11 cellular contexts compared by ENCODE assay signal in the genomic region with DNA sequence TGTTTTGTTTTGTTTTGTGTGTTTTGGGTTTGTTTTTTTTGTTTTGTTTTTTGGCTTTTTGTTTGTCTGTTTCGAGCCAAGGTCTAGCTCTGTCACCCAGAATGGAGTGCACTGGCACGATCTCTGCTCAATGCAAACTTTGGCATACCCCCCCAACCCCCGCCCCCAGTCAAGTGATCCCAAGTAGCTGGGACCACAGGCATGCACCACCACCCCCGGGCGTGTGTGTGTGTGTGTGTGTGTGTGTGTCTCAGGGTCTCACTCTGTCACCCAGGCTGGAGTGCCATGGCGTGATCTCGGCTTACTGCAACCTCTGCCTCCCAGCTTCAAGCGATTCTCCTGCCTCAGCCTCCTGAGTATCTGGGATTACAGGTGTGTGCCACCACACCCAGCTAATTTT. TPM values are rescaled to one million over a fixed set of nuclear protein-coding genes. Genes with fewer than 3 reads are reported as not detected.
"Had no signal": no experiment of that assay in that cellular context is flagged by ENCODE, and none has a peak within 500 bp of the region (broad histone marks: within the 10 kb centered on the region; RNA-seq: fewer than 3 reads in every experiment).

No MANE protein-coding gene starts in this region.

RNA-seq across cellular contexts. Expression of a gene that starts 31.7 kb away (rescaled TPM):
- total RNA-seq: activated T-cell treated with anti-CD3 and anti-CD28 coated beads, Interleukin-2, amount 50 U/mL, for 4 hours; adrenal gland; gastrocnemius medialis; heart left ventricle; kidney; left lobe of liver; lung; natural killer cell; right lobe of liver; temporal lobe had no signal

RNA-seq across cellular contexts. Expression of a gene that starts 46.4 kb away (rescaled TPM):
- total RNA-seq: adrenal gland, gastrocnemius medialis, heart left ventricle, kidney, left lobe of liver, right lobe of liver, stomach, temporal lobe had no signal
